In the genomic region with DNA sequence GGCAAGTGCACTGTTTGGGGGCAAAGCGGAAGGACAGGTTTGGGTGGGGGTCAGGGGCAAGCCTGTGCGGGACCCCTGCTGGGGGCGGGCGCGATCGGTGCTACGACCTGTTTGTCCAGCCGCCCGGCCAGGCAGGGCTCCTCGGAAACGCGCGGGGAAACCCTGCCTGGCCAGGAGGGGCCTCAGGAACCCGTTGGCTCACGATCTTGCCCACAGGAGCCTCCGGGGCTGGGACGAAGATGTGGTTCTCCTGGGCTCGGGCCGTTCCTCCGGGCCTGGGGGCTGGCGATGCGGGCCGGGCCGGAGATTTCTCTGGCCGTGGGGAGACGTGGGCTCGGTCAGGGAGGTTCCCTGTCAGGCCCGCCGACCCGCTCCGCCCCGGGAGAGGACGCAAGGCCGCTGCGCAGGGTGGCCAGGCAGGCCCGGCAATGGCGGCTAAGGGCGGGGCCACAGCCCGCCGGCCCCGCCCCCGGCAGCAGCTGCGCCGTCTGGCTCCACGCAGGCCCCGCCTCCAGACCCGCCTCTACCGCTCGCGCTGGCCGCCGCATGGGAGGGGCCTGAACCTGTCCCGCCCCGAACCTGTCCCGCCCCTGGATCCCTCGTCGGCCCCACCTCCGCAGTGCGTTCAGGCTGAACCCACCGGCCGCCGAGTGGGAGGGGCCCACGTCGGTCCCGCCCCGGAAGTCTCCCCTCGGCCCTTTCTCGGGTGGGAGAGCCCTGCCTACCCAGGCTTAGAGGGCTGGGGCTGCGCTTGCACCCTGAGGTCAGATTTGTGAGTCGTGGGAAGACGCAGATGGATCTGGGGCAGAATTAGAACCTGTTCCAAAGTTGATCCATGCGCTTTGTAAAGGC, we compare ENCODE assay signal across 8 cellular contexts. TPM values are rescaled to one million over a fixed set of nuclear protein-coding genes. Genes with fewer than 3 reads are reported as not detected.
DNase-seq lines count a peak whose midpoint lies in the region; ATAC-seq, FAIRE-seq and TF ChIP-seq lines count a peak whose summit lies in the region.

A gene with protein sequence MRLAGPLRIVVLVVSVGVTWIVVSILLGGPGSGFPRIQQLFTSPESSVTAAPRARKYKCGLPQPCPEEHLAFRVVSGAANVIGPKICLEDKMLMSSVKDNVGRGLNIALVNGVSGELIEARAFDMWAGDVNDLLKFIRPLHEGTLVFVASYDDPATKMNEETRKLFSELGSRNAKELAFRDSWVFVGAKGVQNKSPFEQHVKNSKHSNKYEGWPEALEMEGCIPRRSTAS (minus strand): TSS at position 430 of the 852 bp plus-strand sequence. CDS start 460 bp downstream, outside the sequence.

- TF ChIP-seq POLR2A in GM12891 (IDR thresholded peaks at IDR 0.05; ENCODE audit: low read depth, low read length) (peak; percentile 63), heart left ventricle (IDR thresholded peaks at IDR 0.05) (peak; percentile 82 to 94), transverse colon (IDR thresholded peaks at IDR 0.05) (peak; percentile 83)

- TF ChIP-seq CTCF in heart left ventricle (IDR thresholded peaks at IDR 0.05) = no peak
- no peak for TF ChIP-seq CTCF in transverse colon (IDR thresholded peaks at IDR 0.05)

- H3K9me3 Mint-ChIP-seq in activated naive CD8-positive, alpha-beta T cell treated with anti-CD3 and anti-CD28 coated beads, Interleukin-2, amount 50 U/mL, for 24 hours = no peaks in the 10 kb centered on the region

- WGBS in heart left ventricle, 4 donors = 0 to 56% (median 17%) methylated on average over 27 to 72 of the region's 72 CpGs
- 57% methylated on average over 65 of the region's 72 CpGs; no CpG with 5 or more reads in 1 of the 2 donors for WGBS in transverse colon (ENCODE audit: low coverage in 1 of 2), 2 donors

- FAIRE-seq in GM12891 (lab: Jason Lieb, UNC) = peak; percentile 98

- H3K36me3 ChIP-seq in heart left ventricle (peaks cover 0 to 2% (median 0%) of the 10 kb centered on the region in 9 donors), transverse colon (no peaks in the 10 kb centered on the region)

- DNase-seq in GM12891 (ENCODE audit: insufficient read length, low spot score) (peak; percentile 67), NCI-H1436 (lab: John Stamatoyannopoulos, UW) (peak; percentile 91), T follicular helper cell (ENCODE audit: low read depth) (peak; percentile 87), heart left ventricle (peak; percentile 94 to 97 (median 95)), posterior cingulate gyrus (peak; percentile 88 to 99 (median 94)), transverse colon (peak; percentile 96)
- peak; percentile 93 for DNase-seq in activated naive CD8-positive, alpha-beta T cell treated with anti-CD3 and anti-CD28 coated beads, Interleukin-2, amount 50 U/mL, for 24 hours

- peaks cover 25% of the 10 kb centered on the region for H3K4me1 Mint-ChIP-seq in activated naive CD8-positive, alpha-beta T cell treated with anti-CD3 and anti-CD28 coated beads, Interleukin-2, amount 50 U/mL, for 24 hours

- peaks cover 0 to 28% (median 10%) of the 10 kb centered on the region in 12 donors for H3K4me1 ChIP-seq in heart left ventricle
- peaks cover 5 to 24% (median 12%) of the 10 kb centered on the region in 4 donors for H3K4me1 ChIP-seq in transverse colon

- H3K27me3 Mint-ChIP-seq in activated naive CD8-positive, alpha-beta T cell treated with anti-CD3 and anti-CD28 coated beads, Interleukin-2, amount 50 U/mL, for 24 hours = no peaks in the 10 kb centered on the region

- H3K4me3 ChIP-seq in heart left ventricle (peak within 1 kb of the TSS; percentile 59 to 97 (median 76)), transverse colon (peak within 1 kb of the TSS; percentile 57 to 78 (median 62))

- intact Hi-C loops in heart left ventricle (cut with DNase I) (loop anchor here in 2 of 10 donors (1.0 to 5.0 kb wide), 5 partner anchors 25 to 119 kb away; a partner anchor contains a TSS), posterior cingulate gyrus (cut with DNase I) (no loop called here), transverse colon (cut with DNase I; ENCODE audit: low total_unique reads) (no loop called here)

- TF ChIP-seq EP300 in transverse colon (IDR thresholded peaks at IDR 0.05; ENCODE audit: low read depth) = no peak

- peaks cover 10% of the 10 kb centered on the region for H3K36me3 Mint-ChIP-seq in activated naive CD8-positive, alpha-beta T cell treated with anti-CD3 and anti-CD28 coated beads, Interleukin-2, amount 50 U/mL, for 24 hours (ENCODE audit: low read depth)

- ATAC-seq in HG02763 (IDR thresholded peaks at IDR 0.05; ENCODE audit: unreplicated experiment) (peak; percentile 88), heart left ventricle (peak; percentile 94 to 97 (median 97))
- ATAC-seq in activated naive CD8-positive, alpha-beta T cell treated with anti-CD3 and anti-CD28 coated beads, Interleukin-2, amount 50 U/mL, for 24 hours = peak; percentile 91

- H3K27me3 ChIP-seq in heart left ventricle (peaks cover 0 to 5% (median 0%) of the 10 kb centered on the region in 9 donors), transverse colon (no peaks in the 10 kb centered on the region)

- in situ Hi-C loops in transverse colon (cut with MboI; ENCODE audit: low pct_ligation_motif_present in 1 of 4, low pct_unique_long_range_greater_than_20kb in 1 of 4, low sequenced_read_pairs in 3 of 4) = no loop called here

- H3K9me3 ChIP-seq in heart left ventricle = no peaks in the 10 kb centered on the region
- no peaks in the 10 kb centered on the region for H3K9me3 ChIP-seq in transverse colon

- H3K4me3 Mint-ChIP-seq in activated naive CD8-positive, alpha-beta T cell treated with anti-CD3 and anti-CD28 coated beads, Interleukin-2, amount 50 U/mL, for 24 hours = peak within 1 kb of the TSS; percentile 86

- H3K27ac ChIP-seq in heart left ventricle (peak within 1 kb of the TSS; percentile 89 to 98 (median 93)), transverse colon (peak within 1 kb of the TSS; percentile 93 to 98 (median 96))

- H3K27ac Mint-ChIP-seq in activated naive CD8-positive, alpha-beta T cell treated with anti-CD3 and anti-CD28 coated beads, Interleukin-2, amount 50 U/mL, for 24 hours = peak within 1 kb of the TSS; percentile 85

TF ChIP-seq in GM12891, 5 proteins besides CTCF, POLR2A, EP300 and RAD21:
- TF ChIP-seq POLR2AphosphoS5 (IDR thresholded peaks at IDR 0.05; ENCODE audit: low read depth, low read length) (peak; percentile 67), SPI1 (IDR thresholded peaks at IDR 0.05; ENCODE audit: low read depth, low read length) (no peak), POU2F2 (IDR thresholded peaks at IDR 0.05; ENCODE audit: low read depth, low read length) (no peak), PAX5 (IDR thresholded peaks at IDR 0.05; ENCODE audit: insufficient read depth, low read length, severe bottlenecking) (no peak), TAF1 (IDR thresholded peaks at IDR 0.05; ENCODE audit: low read depth, low read length) (0 out of 2 replicates have a peak, but pooled peaks have one; percentile 35)

RNA-seq across cellular contexts. Expression of the gene that starts here (rescaled TPM):
- polyA plus RNA-seq in GM12891 (2012; ENCODE audit: low read depth, missing spikeins) = 16.1 TPM
- 10 to 100 TPM; 36.2 to 82.6 (median 48.6) TPM for total RNA-seq in heart left ventricle
- polyA plus RNA-seq in heart left ventricle = 10 to 100 TPM; 66.1 to 72.2 TPM
- total RNA-seq in transverse colon = 100 to 1,000 TPM in 1 of 4 donors, 10 to 100 TPM in 3; 62.7 to 112 (median 72.5) TPM

Comparison
In these comparisons a context has a peak if more than half of its experiments do, and no peak if none do; other contexts are left out.
1. Peak in every context shown above with its lines: DNase-seq, ATAC-seq, H3K4me3 ChIP-seq and H3K27ac ChIP-seq.